Comparison of ENCODE assay signal across 8 cellular contexts in genomic region chr9:79571309-79572031, GRCh38. TPM values are rescaled to one million over a fixed set of nuclear protein-coding genes. Genes with fewer than 3 reads are reported as not detected.
DNase-seq lines count a peak whose midpoint lies in the region; ATAC-seq and TF ChIP-seq lines count a peak whose summit lies in the region.

TLE4 (plus strand) TSS chr9:79571965; CDS start chr9:79572791, 826 bp downstream.

- peak within 1 kb of the TSS; percentile 93 for H3K4me3 Mint-ChIP-seq in activated CD4-positive, alpha-beta T cell treated with anti-CD3 and anti-CD28 coated beads, Interleukin-2, amount 10 ng/mL, durations not matched to agents 7 days and 5 days

- TF ChIP-seq CTCF in BE2C (IDR thresholded peaks at IDR 0.05; ENCODE audit: low read depth, low read length) (no peak), coronary artery (IDR thresholded peaks at IDR 0.05) (no peak)

- POLR2A ChIA-PET in activated CD4-positive, alpha-beta T cell treated with anti-CD3 and anti-CD28 coated beads, Interleukin-2, amount 10 ng/mL, durations not matched to agents 7 days and 5 days (lab: Charles Lee): interaction anchor here (0.5 to 1.1 kb wide), 7 partner anchors 11 to 268 kb away, joined by 3 to 6 read pairs (median 4); no protein-coding TSS in a partner anchor

- H3K36me3 ChIP-seq in BE2C: peaks cover 3% of the 10 kb centered on the region

- H3K27ac ChIP-seq in coronary artery: peak within 1 kb of the TSS; percentile 94 to 96

- H3K4me1 Mint-ChIP-seq in activated CD4-positive, alpha-beta T cell treated with anti-CD3 and anti-CD28 coated beads, Interleukin-2, amount 10 ng/mL, durations not matched to agents 7 days and 5 days: peaks cover 32% of the 10 kb centered on the region

- DNase-seq in BE2C (peak; percentile 100), GM19240 (ENCODE audit: insufficient read length, low spot score) (peak; percentile 69), NCI-H524 treated with DMSO at 0.1 percent for 48 hours (lab: John Stamatoyannopoulos, UW) (peak; percentile 85), coronary artery (ENCODE audit: low spot score) (peak; percentile 100), kidney tubule cell (ENCODE audit: low spot score) (peak; percentile 100)
- peak; percentile 100 for DNase-seq in activated CD4-positive, alpha-beta T cell treated with anti-CD3 and anti-CD28 coated beads, Interleukin-2, amount 10 ng/mL, durations not matched to agents 7 days and 5 days
- peak; percentile 97 to 99 for DNase-seq in stimulated activated CD4-positive, alpha-beta T cell treated with anti-CD3 and anti-CD28 coated beads, Interleukin-1b, Interleukin-23, amount 100 ng/mL, for 1 hour (ENCODE audit: low read depth in 2 of 2)

- H3K36me3 Mint-ChIP-seq in activated CD4-positive, alpha-beta T cell treated with anti-CD3 and anti-CD28 coated beads, Interleukin-2, amount 10 ng/mL, durations not matched to agents 7 days and 5 days (ENCODE audit: low read depth): peaks cover 21% of the 10 kb centered on the region

- peak within 1 kb of the TSS; percentile 78 for H3K27ac Mint-ChIP-seq in activated CD4-positive, alpha-beta T cell treated with anti-CD3 and anti-CD28 coated beads, Interleukin-2, amount 10 ng/mL, durations not matched to agents 7 days and 5 days

- H3K9me3 ChIP-seq in BE2C: no peaks in the 10 kb centered on the region

- CTCF ChIA-PET in activated CD4-positive, alpha-beta T cell treated with anti-CD3 and anti-CD28 coated beads, Interleukin-2, amount 10 ng/mL, durations not matched to agents 7 days and 5 days (lab: Charles Lee): interaction anchor here (0.7 to 1.2 kb wide), 2 partner anchors 10 to 13 kb away, joined by 4 read pairs; no protein-coding TSS in a partner anchor

- peak; percentile 83 for ATAC-seq in HG03460 (IDR thresholded peaks at IDR 0.05; ENCODE audit: unreplicated experiment)

- peaks cover 2% of the 10 kb centered on the region for H3K27me3 Mint-ChIP-seq in activated CD4-positive, alpha-beta T cell treated with anti-CD3 and anti-CD28 coated beads, Interleukin-2, amount 10 ng/mL, durations not matched to agents 7 days and 5 days

- H3K27me3 ChIP-seq in BE2C: peaks cover 7% of the 10 kb centered on the region; the same call in 1 of the 2 replicates

- H3K9me3 Mint-ChIP-seq in activated CD4-positive, alpha-beta T cell treated with anti-CD3 and anti-CD28 coated beads, Interleukin-2, amount 10 ng/mL, durations not matched to agents 7 days and 5 days: no peaks in the 10 kb centered on the region

- peaks cover 2% of the 10 kb centered on the region for H3K4me1 ChIP-seq in BE2C

- H3K4me3 ChIP-seq in BE2C (ENCODE audit: low read depth, low read length) (peak within 1 kb of the TSS; percentile 98), coronary artery (peak within 1 kb of the TSS; percentile 91)

RNA-seq across cellular contexts. Expression of gene TLE4, which starts in this region (rescaled TPM):
- 70.2 TPM for polyA plus RNA-seq in BE2C (2012; ENCODE audit: insufficient read depth, insufficient read length, low read depth)
- total RNA-seq in activated CD4-positive, alpha-beta T cell treated with anti-CD3 and anti-CD28 coated beads, Interleukin-2, amount 10 ng/mL, durations not matched to agents 7 days and 5 days: 10 to 100 TPM; 38.0 to 38.4 TPM

Comparison
In these comparisons a context has a peak if more than half of its experiments do, and no peak if none do; other contexts are left out.
1. Peak in every context shown above with its lines: DNase-seq, ATAC-seq, H3K4me3 ChIP-seq and H3K27ac ChIP-seq.